ENCODE assay signal across 8 cellular contexts in genomic region chr6:27831434-27832081, GRCh38.
DNase-seq lines count a peak whose midpoint lies in the region; ATAC-seq, FAIRE-seq and TF ChIP-seq lines count a peak whose summit lies in the region.
"Not testable (repeated sequence)": the region's sequence is repeated elsewhere in the genome, so short reads cannot be mapped to it uniquely, and the experiment has no call there.

No MANE protein-coding gene starts in this region.

- not testable (repeated sequence) for DNase-seq in AG09309 (ENCODE audit: low read depth); skeletal muscle cell (ENCODE audit: low read depth)
- peak; percentile 40 for DNase-seq in NCI-H2107 treated with DMSO at 0.1 percent for 48 hours (lab: John Stamatoyannopoulos, UW; ENCODE audit: unreplicated experiment)
- DNase-seq in K562 (ENCODE audit: extremely low read depth in 1 of 4, low spot score in 3 of 4) = peak in 1 of 4 experiments; percentile 82

- peaks cover 18% of the 10 kb centered on the region; the same call in 1 of the 2 replicates for H4K20me1 ChIP-seq in K562 (replicated peaks; ENCODE audit: control insufficient read depth, insufficient read depth, low read length)

- H3K4me3 ChIP-seq in AG09309 (ENCODE audit: control insufficient read depth, low read depth, low read length) (peak overlapping the region; percentile 34), K562 (peak overlapping the region; percentile 9; the same call in 1 of the 2 replicates), iPS-18a (ENCODE audit: low read length) (peak overlapping the region; percentile 92), skeletal muscle cell (ENCODE audit: low read depth, low read length) (peak overlapping the region; percentile 66)

- H3K27me3 ChIP-seq in K562 (ENCODE audit: control insufficient read depth in 2 of 2, insufficient read depth in 2 of 2, low read length in 2 of 2); iPS-18a (ENCODE audit: control insufficient read depth, insufficient read depth, low read length): not testable (repeated sequence)

- in situ Hi-C loops in K562 (cut with MboI) = loop anchor here (10.0 kb wide), 1 partner anchor 1707 kb away; a partner anchor contains a TSS

- TF ChIP-seq CTCF in AG09309 (IDR thresholded peaks at IDR 0.05; ENCODE audit: control insufficient read depth, insufficient read depth, low read depth, low read length, missing control alignments); K562 (IDR thresholded peaks at IDR 0.05 in 2 of 3, conservative IDR thresholded peaks at IDR 0.05 in 1 of 3; ENCODE audit: insufficient read depth in 2 of 3, low read depth in 1 of 3, low read length in 3 of 3): not testable (repeated sequence)

- FAIRE-seq in TTC549 (lab: Jason Lieb, UNC) (peak; percentile 82), K562 (lab: Jason Lieb, UNC) (peak; percentile 96)

- ATAC-seq in HG03097 (IDR thresholded peaks at IDR 0.05; ENCODE audit: low FRiP score, unreplicated experiment) = peak; percentile 89
- ATAC-seq in K562 = peak; percentile 82

- H3K79me2 ChIP-seq in K562 (ENCODE audit: control insufficient read depth, insufficient read depth, low read length) = peaks cover 75% of the 10 kb centered on the region

- not testable (repeated sequence) for H3K9me1 ChIP-seq in K562 (ENCODE audit: control insufficient read depth, insufficient read depth, low read length)

- intact Hi-C loops in K562 (cut with micrococcal nuclease) = loop anchor here (2.0 to 10.0 kb wide), 5 partner anchors 21 to 1627 kb away; a partner anchor contains a TSS

- TF ChIP-seq EP300 in K562 (IDR thresholded peaks at IDR 0.05; ENCODE audit: low read length) = peak; percentile 78

- 0 out of 2 replicates have a peak overlapping the region, but pooled peaks have one; percentile 22 for H2AFZ ChIP-seq in K562 (ENCODE audit: low read depth, low read length)

- not testable (repeated sequence) for TF ChIP-seq RAD21 in K562 (CRISPR knock-in tag; conservative IDR thresholded peaks at IDR 0.05 in 1 of 2, IDR thresholded peaks at IDR 0.05 in 1 of 2)

- H3K9me3 ChIP-seq in K562 (replicated peaks; ENCODE audit: control insufficient read depth, insufficient read depth, low read depth, low read length); iPS-18a (ENCODE audit: control insufficient read depth, low read depth, low read length): not testable (repeated sequence)

- H3K4me1 ChIP-seq in K562 (replicated peaks in 1 of 2; ENCODE audit: control insufficient read depth in 2 of 2, insufficient read depth in 2 of 2, low read length in 2 of 2) = peaks cover 13 to 15% of the 10 kb centered on the region in 2 experiments; a peak in 4 of 5 replicates
- peaks cover 25% of the 10 kb centered on the region for H3K4me1 ChIP-seq in iPS-18a (ENCODE audit: control insufficient read depth, low read depth, low read length)

- BruUV-seq in K562 (replicated peaks; lab: Mats Ljungman, UMichigan) = not testable (repeated sequence)

- TF ChIP-seq POLR2A in GM19099 (IDR thresholded peaks at IDR 0.05; ENCODE audit: extremely low read depth, insufficient read length, low read depth) = peak; percentile 44
- TF ChIP-seq POLR2A in K562 (conservative IDR thresholded peaks at IDR 0.05) = not testable (repeated sequence)

- H3K36me3 ChIP-seq in K562 (ENCODE audit: control insufficient read depth, insufficient read depth, low read length) = peaks cover 48% of the 10 kb centered on the region
- not testable (repeated sequence) for H3K36me3 ChIP-seq in iPS-18a (ENCODE audit: control insufficient read depth, low read depth, low read length)

- CTCF ChIA-PET in K562 (lab: Yijun Ruan, JAX; ENCODE audit: low intra/inter-chr PET ratio) = not testable (repeated sequence)

- H3K4me2 ChIP-seq in K562 (ENCODE audit: insufficient read depth, low read length) = peak overlapping the region; percentile 49; the same call in 1 of the 2 replicates

- POLR2A ChIA-PET in K562 (lab: Yijun Ruan, JAX) = interaction anchor here (0.6 to 11.9 kb wide), 21 partner anchors 7 to 699 kb away, joined by 3 to 826 read pairs (median 5); a partner anchor contains a TSS

- H3K9ac ChIP-seq in K562 (ENCODE audit: insufficient read depth in 1 of 2, low read depth in 2 of 2, low read length in 2 of 2) = peak overlapping the region in 1 of 2 experiments; percentile 84; a peak in 2 of 4 replicates
- peak overlapping the region; percentile 98 for H3K9ac ChIP-seq in iPS-18a (ENCODE audit: low read length)

- 2% methylated on average over 12 of the region's 26 CpGs for WGBS in K562 (ENCODE audit: insufficient coverage, low coverage, missing lambda C conversion rate)

- H3K27ac ChIP-seq in K562 (ENCODE audit: extremely low read depth, low read depth, low read length) = peak overlapping the region; percentile 89; the same call in 2 of the 3 replicates
- H3K27ac ChIP-seq in iPS-18a (ENCODE audit: low read length) = peak overlapping the region; percentile 96

TF ChIP-seq in K562, 482 proteins besides CTCF, POLR2A, EP300 and RAD21 (continues in another document):
- TF ChIP-seq KAT7 (CRISPR knock-in tag; IDR thresholded peaks at IDR 0.05; ENCODE audit: borderline replicate concordance) (peak; percentile 3; the same call in 1 of the 2 replicates), GATAD2B (IDR thresholded peaks at IDR 0.05; ENCODE audit: borderline replicate concordance) (peak; percentile 74; the same call in 1 of the 2 replicates), ZMIZ1 (IDR thresholded peaks at IDR 0.05; ENCODE audit: low read depth in 2 of 2, low read length in 2 of 2) (peak in 1 of 2 experiments; percentile 66; a peak in 2 of 4 replicates), JUND (IDR thresholded peaks at IDR 0.05; ENCODE audit: borderline replicate concordance, low read depth, low read length) (peak; percentile 35; the same call in 1 of the 2 replicates), CHD2 (IDR thresholded peaks at IDR 0.05; ENCODE audit: low read depth, low read length) (peak; percentile 49), RBFOX2 (IDR thresholded peaks at IDR 0.05; ENCODE audit: low read depth, low read length) (peak; percentile 92), GTF2F1 (IDR thresholded peaks at IDR 0.05; ENCODE audit: low read depth, low read length) (peak; percentile 57), PML (IDR thresholded peaks at IDR 0.05; ENCODE audit: low read length) (peak; percentile 63), E2F8 (IDR thresholded peaks at IDR 0.05; ENCODE audit: low read depth, partially characterized antibody) (peak; percentile 77), CXXC5 (CRISPR knock-in tag; IDR thresholded peaks at IDR 0.05) (peak; percentile 48), FOXK2 (conservative IDR thresholded peaks at IDR 0.05 in 1 of 2, IDR thresholded peaks at IDR 0.05 in 1 of 2; ENCODE audit: low read depth in 2 of 2) (peak; percentile 80 to 81), CC2D1A (IDR thresholded peaks at IDR 0.05) (peak; percentile 100)
- not testable (repeated sequence) for TF ChIP-seq JUND (tag; IDR thresholded peaks at IDR 0.05; ENCODE audit: borderline replicate concordance, low read depth, low read length)

Comparison
In these comparisons a context has a peak if more than half of its experiments do, and no peak if none do; other contexts are left out.
1. H3K4me3 ChIP-seq: peak in every context shown above with its lines; median percentile 92 in iPS-18a; 66 in skeletal muscle cell; 34 in AG09309; 9 in K562.